ENCODE assay signal across 18 cellular contexts in genomic region chr16:101586-101985, GRCh38. TPM values are rescaled to one million over a fixed set of nuclear protein-coding genes. Genes with fewer than 3 reads are reported as not detected.
A peak's percentile ranks its signal among the peaks of the same experiment; 100 is the strongest.
DNase-seq lines count a peak whose midpoint lies in the region; TF ChIP-seq lines count a peak whose summit lies in the region.
"Had no signal": no experiment of that assay in that cellular context is flagged by ENCODE, and none has a peak within 500 bp of the region (broad histone marks: within the 10 kb centered on the region; RNA-seq: fewer than 3 reads in every experiment).

No MANE protein-coding gene starts in this region.

- H3K4me3 Mint-ChIP-seq in osteocyte (ENCODE audit: unreplicated experiment), result no peak overlapping the region
- H3K4me3 Mint-ChIP-seq: stimulated activated naive CD8-positive, alpha-beta T cell treated with anti-CD3 and anti-CD28 coated beads, Interleukin-15, Interleukin-2, amounts not matched to agents 100 ng/mL and 50 ng/mL, for 24 hours had no signal

- no peaks in the 10 kb centered on the region for H3K27me3 Mint-ChIP-seq in osteocyte (ENCODE audit: unreplicated experiment)
- H3K27me3 Mint-ChIP-seq: stimulated activated naive CD8-positive, alpha-beta T cell treated with anti-CD3 and anti-CD28 coated beads, Interleukin-15, Interleukin-2, amounts not matched to agents 100 ng/mL and 50 ng/mL, for 24 hours had no signal

- H3K4me1 Mint-ChIP-seq in osteocyte (ENCODE audit: unreplicated experiment), result peaks cover 23% of the 10 kb centered on the region

- H3K27ac Mint-ChIP-seq in osteocyte (ENCODE audit: unreplicated experiment), result peak overlapping the region; percentile 38
- H3K27ac Mint-ChIP-seq: stimulated activated naive CD8-positive, alpha-beta T cell treated with anti-CD3 and anti-CD28 coated beads, Interleukin-15, Interleukin-2, amounts not matched to agents 100 ng/mL and 50 ng/mL, for 24 hours had no signal

- DNase-seq in ascending aorta (ENCODE audit: low spot score in 2 of 2), result no peak
- DNase-seq in esophagus squamous epithelium (lab: John Stamatoyannopoulos, UW), result no peak
- no peak for DNase-seq in osteocyte (ENCODE audit: extremely low spot score, unreplicated experiment)
- peak in 1 of 2 donors; percentile 72 for DNase-seq in tibial artery
- no peak for DNase-seq in GM20000 (ENCODE audit: low spot score)
- no peak for DNase-seq in HUDEP-2 (lab: John Stamatoyannopoulos, UW; ENCODE audit: unreplicated experiment in 76 of 76)
- DNase-seq in NCI-H2171 (lab: John Stamatoyannopoulos, UW), result no peak
- DNase-seq: activated CD4-positive, alpha-beta T cell treated with anti-CD3 and anti-CD28 coated beads, Interleukin-2, amount 50 U/mL, for 48 hours; activated naive CD4-positive, alpha-beta T cell treated with anti-CD3 and anti-CD28 coated beads, Interleukin-2, amount 50 U/mL, for 16 hours; AML-193; EL; kidney glomerular epithelial cell; NCI-H146; NCI-H226; NK-92 treated with Interleukin-12 subunit alpha and Interleukin-12 subunit beta, amount 100 ng/mL, for 24 hours; posterior cingulate gyrus had no signal

- WGBS in esophagus squamous epithelium, 2 donors, result 88 to 90% methylated on average over 3 to 5 of the region's 6 CpGs

- H3K27me3 ChIP-seq in ascending aorta (no peaks in the 10 kb centered on the region), esophagus squamous epithelium (no peaks in the 10 kb centered on the region), tibial artery (no peaks in the 10 kb centered on the region)
- H3K27me3 ChIP-seq: brain microvascular endothelial cell had no signal

- H3K36me3 ChIP-seq in ascending aorta, result peaks cover 0 to 11% of the 10 kb centered on the region in 2 donors
- peaks cover 3 to 67% (median 9%) of the 10 kb centered on the region in 3 donors for H3K36me3 ChIP-seq in esophagus squamous epithelium
- H3K36me3 ChIP-seq in tibial artery, result peaks cover 0 to 17% (median 5%) of the 10 kb centered on the region in 3 donors

- intact Hi-C loops in ascending aorta (cut with DNase I) (no loop called here), esophagus squamous epithelium (cut with DNase I) (no loop called here), tibial artery (cut with DNase I; ENCODE audit: low total_unique reads) (no loop called here)

- H3K4me1 ChIP-seq in ascending aorta (peaks cover 17 to 36% of the 10 kb centered on the region in 2 donors), esophagus squamous epithelium (peaks cover 0 to 35% (median 5%) of the 10 kb centered on the region in 3 donors), tibial artery (peaks cover 0 to 87% (median 64%) of the 10 kb centered on the region in 4 donors)

- H3K4me3 ChIP-seq in ascending aorta, result peak overlapping the region in 1 of 2 donors; percentile 21
- H3K4me3 ChIP-seq in esophagus squamous epithelium, result no peak overlapping the region
- H3K4me3 ChIP-seq in tibial artery, result peak overlapping the region; percentile 37 to 41

- H3K9me3 ChIP-seq in ascending aorta (no peaks in the 10 kb centered on the region), esophagus squamous epithelium (no peaks in the 10 kb centered on the region), tibial artery (no peaks in the 10 kb centered on the region)

- no peaks in the 10 kb centered on the region for H3K9me3 Mint-ChIP-seq in osteocyte (ENCODE audit: unreplicated experiment)
- H3K9me3 Mint-ChIP-seq: stimulated activated naive CD8-positive, alpha-beta T cell treated with anti-CD3 and anti-CD28 coated beads, Interleukin-15, Interleukin-2, amounts not matched to agents 100 ng/mL and 50 ng/mL, for 24 hours had no signal

- no peak for TF ChIP-seq CTCF in ascending aorta (IDR thresholded peaks at IDR 0.05)
- no peak for TF ChIP-seq CTCF in esophagus squamous epithelium (IDR thresholded peaks at IDR 0.05)
- TF ChIP-seq CTCF in osteocyte (IDR thresholded peaks at IDR 0.05), result no peak
- no peak for TF ChIP-seq CTCF in tibial artery (IDR thresholded peaks at IDR 0.05)
- TF ChIP-seq CTCF in GM20000 (IDR thresholded peaks at IDR 0.05; ENCODE audit: extremely low read depth, missing control alignments), result no peak

- H3K27ac ChIP-seq in ascending aorta (peak overlapping the region; percentile 83 to 84), esophagus squamous epithelium (peak overlapping the region in 3 of 4 donors; percentile 70 to 75 (median 71)), tibial artery (peak overlapping the region; percentile 90 to 93)
- H3K27ac ChIP-seq: brain microvascular endothelial cell had no signal

- no peak for TF ChIP-seq POLR2A in esophagus squamous epithelium (IDR thresholded peaks at IDR 0.05)

- peaks cover 15% of the 10 kb centered on the region for H3K36me3 Mint-ChIP-seq in osteocyte (ENCODE audit: unreplicated experiment)

RNA-seq across cellular contexts. Expression of gene MPG, which starts 23.6 kb away (rescaled TPM):
- total RNA-seq in ascending aorta, result 406 TPM
- total RNA-seq in esophagus squamous epithelium, result 10 to 100 TPM; 47.4 to 72.1 (median 68.3) TPM
- 65.9 and 71.6 TPM in 2 replicates for total RNA-seq in osteocyte

RNA-seq across cellular contexts. Expression of gene RHBDF1, which starts 29.2 kb away (rescaled TPM):
- 146 TPM for total RNA-seq in ascending aorta
- 10 to 100 TPM; 13.3 to 38.3 (median 24.2) TPM for total RNA-seq in esophagus squamous epithelium
- 56.8 and 57.6 TPM in 2 replicates for total RNA-seq in osteocyte

RNA-seq across cellular contexts. Expression of gene NPRL3, which starts 36.9 kb away (rescaled TPM):
- total RNA-seq in ascending aorta (24.9 TPM), esophagus squamous epithelium (10 to 100 TPM; 14.5 to 28.0 (median 18.8) TPM), osteocyte (45.1 and 45.3 TPM in 2 replicates)

RNA-seq across cellular contexts. Expression of gene SNRNP25, which starts 48.0 kb away (rescaled TPM):
- total RNA-seq in ascending aorta (not detected), esophagus squamous epithelium (10 to 100 TPM; 12.4 to 30.0 (median 17.9) TPM), osteocyte (28.6 and 30.4 TPM in 2 replicates)

RNA-seq across cellular contexts. Expression of gene POLR3K, which starts 48.2 kb away (rescaled TPM):
- total RNA-seq in ascending aorta, result not detected
- total RNA-seq in esophagus squamous epithelium, result 1 to 10 TPM; 3.1 to 8.6 (median 4.8) TPM
- 9.9 and 10.3 TPM in 2 replicates for total RNA-seq in osteocyte

Comparison
In these comparisons a context has a peak if more than half of its experiments do, and no peak if none do; other contexts are left out.
1. H3K4me3 ChIP-seq: peak in tibial artery (2 of 2); none in esophagus squamous epithelium (0 of 4).
2. Peak in every context shown above with its lines, with median percentiles within 50 percentile points of each other: H3K27ac ChIP-seq.